Comparison of ENCODE assay signal across 17 cellular contexts in genomic region chr6:130896249-130896648, GRCh38.
"Had no signal": no experiment of that assay in that cellular context is flagged by ENCODE, and none has a peak within 500 bp of the region (broad histone marks: within the 10 kb centered on the region; RNA-seq: fewer than 3 reads in every experiment).

No MANE protein-coding gene starts in this region.

- ATAC-seq: activated CD8-positive, alpha-beta T cell treated with anti-CD3 and anti-CD28 coated beads for 36 hours; esophagus mucosa; lower lobe of right lung had no signal

- H3K9me3 ChIP-seq: ascending aorta, breast epithelium, lower lobe of right lung, tibial nerve had no signal

- DNase-seq: activated CD4-positive, alpha-beta T cell treated with anti-CD3 and anti-CD28 coated beads, Interleukin-2, amount 10 ng/mL, durations not matched to agents 24 days and 14 days; activated CD8-positive, alpha-beta T cell treated with anti-CD3 and anti-CD28 coated beads for 36 hours; activated naive CD4-positive, alpha-beta T cell treated with Interleukin-2 at 50 U/mL for 16 hours; activated T-cell treated with anti-CD3 and anti-CD28 coated beads, Interleukin-2, amount 50 U/mL, for 24 hours; cerebellar nuclear complex; effector CD8-positive, alpha-beta T cell; lower lobe of right lung; stimulated activated CD4-positive, alpha-beta T cell treated with anti-CD3 and anti-CD28 coated beads, Interleukin-12 subunit alpha, Interleukin-12 subunit beta, amount 100 ng/mL, for 4 hours; stimulated activated CD4-positive, alpha-beta T cell treated with anti-CD3 and anti-CD28 coated beads, Interleukin-1b, Interleukin-23, amount 100 ng/mL, for 48 hours; stimulated activated CD8-positive, alpha-beta memory T cell treated with anti-CD3 and anti-CD28 coated beads, Interleukin-4, amount 100 ng/mL, for 48 hours; stimulated activated naive CD4-positive, alpha-beta T cell treated with Interleukin-2 at 50 U/mL for 16 hours; T-helper 1 cell; T-helper 9 cell had no signal

- H3K27me3 ChIP-seq: ascending aorta, breast epithelium, tibial nerve had no signal

- H3K27ac ChIP-seq: ascending aorta, breast epithelium, lower lobe of right lung had no signal

- H3K4me3 ChIP-seq: ascending aorta, breast epithelium, lower lobe of right lung, tibial nerve had no signal

- H3K4me1 ChIP-seq: ascending aorta, breast epithelium, lower lobe of right lung had no signal

- H3K36me3 ChIP-seq: breast epithelium had no signal
